ENCODE assay signal across 13 cellular contexts in genomic region chr6:33198159-33198852, GRCh38. TPM values are rescaled to one million over a fixed set of nuclear protein-coding genes. Genes with fewer than 3 reads are reported as not detected.
DNase-seq lines count a peak whose midpoint lies in the region; ATAC-seq and TF ChIP-seq lines count a peak whose summit lies in the region.
"Had no signal": no experiment of that assay in that cellular context is flagged by ENCODE, and none has a peak within 500 bp of the region (broad histone marks: within the 10 kb centered on the region; RNA-seq: fewer than 3 reads in every experiment).

No MANE protein-coding gene starts in this region.

- DNase-seq in MCF 10A (ENCODE audit: unreplicated experiment), result no peak
- no peak for DNase-seq in breast epithelium (ENCODE audit: low spot score in 2 of 2)
- no peak for DNase-seq in activated CD8-positive, alpha-beta T cell treated with anti-CD3 and anti-CD28 coated beads, Interleukin-2, amount 10 ng/mL, durations not matched to agents 7 days and 5 days
- DNase-seq in upper lobe of right lung, result peak; percentile 54
- DNase-seq in testis, result no peak
- no peak for DNase-seq in NCI-H1694 (lab: John Stamatoyannopoulos, UW)
- DNase-seq: activated effector memory CD4-positive, alpha-beta T cell treated with Interleukin-2 at 50 U/mL for 16 hours; effector CD4-positive, alpha-beta T cell; NCI-H1092 treated with DMSO at 0.1 percent for 48 hours; stimulated activated CD4-positive, alpha-beta T cell treated with anti-CD3 and anti-CD28 coated beads, Interleukin-12 subunit alpha, Interleukin-12 subunit beta, amount 100 ng/mL, for 4 hours had no signal

- WGBS in liver, result 51% methylated on average over 6 of the region's 6 CpGs
- 64 to 72% methylated on average over 6 of the region's 6 CpGs for WGBS in testis, 2 donors

- H3K4me3 ChIP-seq in breast epithelium (peak overlapping the region in 1 of 3 donors; percentile 5), liver (ENCODE audit: low read depth in 1 of 3, low read length in 3 of 3) (no peak overlapping the region), upper lobe of right lung (no peak overlapping the region), testis (no peak overlapping the region)

- H3K9me3 ChIP-seq in breast epithelium (no peaks in the 10 kb centered on the region), liver (ENCODE audit: control insufficient read depth in 4 of 4, low read length in 3 of 4) (no peaks in the 10 kb centered on the region), upper lobe of right lung (no peaks in the 10 kb centered on the region), testis (no peaks in the 10 kb centered on the region)

- no peak for TF ChIP-seq RAD21 in liver (IDR thresholded peaks at IDR 0.05)

- no peaks in the 10 kb centered on the region for H3K27me3 Mint-ChIP-seq in MCF 10A (ENCODE audit: insufficient read depth, unreplicated experiment)
- no peaks in the 10 kb centered on the region for H3K27me3 Mint-ChIP-seq in activated CD8-positive, alpha-beta T cell treated with anti-CD3 and anti-CD28 coated beads, Interleukin-2, amount 10 ng/mL, durations not matched to agents 7 days and 5 days (ENCODE audit: low read depth)

- peaks cover 58% of the 10 kb centered on the region for H3K36me3 Mint-ChIP-seq in MCF 10A (ENCODE audit: insufficient read depth, unreplicated experiment)
- H3K36me3 Mint-ChIP-seq in activated CD8-positive, alpha-beta T cell treated with anti-CD3 and anti-CD28 coated beads, Interleukin-2, amount 10 ng/mL, durations not matched to agents 7 days and 5 days (ENCODE audit: low read depth), result peaks cover 61% of the 10 kb centered on the region

- CTCF ChIA-PET in MCF 10A (lab: Yijun Ruan, JAX), result interaction anchor here (0.8 to 1.6 kb wide), 11 partner anchors 11 to 84 kb away, joined by 3 to 8 read pairs (median 4); no protein-coding TSS in a partner anchor
- CTCF ChIA-PET in activated CD8-positive, alpha-beta T cell treated with anti-CD3 and anti-CD28 coated beads, Interleukin-2, amount 10 ng/mL, durations not matched to agents 7 days and 5 days (lab: Charles Lee), result interaction anchor here (0.8 to 4.8 kb wide), 18 partner anchors 9 to 220 kb away, joined by 3 to 52 read pairs (median 7); partner anchors contain the start of genes CUTA, RING1, RPS18 and VPS52

- TF ChIP-seq CTCF in MCF 10A (IDR thresholded peaks at IDR 0.05; ENCODE audit: unreplicated experiment), result no peak
- TF ChIP-seq CTCF in breast epithelium (IDR thresholded peaks at IDR 0.05), result no peak
- no peak for TF ChIP-seq CTCF in liver (IDR thresholded peaks at IDR 0.05; ENCODE audit: low read depth, low read length, missing input control)
- TF ChIP-seq CTCF in upper lobe of right lung (IDR thresholded peaks at IDR 0.05), result no peak
- TF ChIP-seq CTCF in testis (IDR thresholded peaks at IDR 0.05), result no peak

- no peak for ATAC-seq in activated CD8-positive, alpha-beta T cell treated with anti-CD3 and anti-CD28 coated beads, Interleukin-2, amount 10 ng/mL, durations not matched to agents 7 days and 5 days
- ATAC-seq in upper lobe of right lung (no peak), GM18520 (IDR thresholded peaks at IDR 0.05; ENCODE audit: unreplicated experiment) (no peak)

- intact Hi-C loops in MCF 10A (cut with micrococcal nuclease) (no loop called here), breast epithelium (cut with DNase I; ENCODE audit: low total_unique reads) (no loop called here), upper lobe of right lung (cut with DNase I) (no loop called here), testis (cut with DNase I; ENCODE audit: low total_unique reads) (no loop called here)

- H3K4me1 Mint-ChIP-seq in MCF 10A (ENCODE audit: insufficient read depth, unreplicated experiment), result peaks cover 43% of the 10 kb centered on the region
- H3K4me1 Mint-ChIP-seq in activated CD8-positive, alpha-beta T cell treated with anti-CD3 and anti-CD28 coated beads, Interleukin-2, amount 10 ng/mL, durations not matched to agents 7 days and 5 days (ENCODE audit: low read depth), result peaks cover 51% of the 10 kb centered on the region

- no peak overlapping the region for H3K9ac ChIP-seq in liver (ENCODE audit: low read depth in 1 of 2, low read length in 2 of 2)

- TF ChIP-seq POLR2A in breast epithelium (IDR thresholded peaks at IDR 0.05) (no peak), testis (IDR thresholded peaks at IDR 0.05) (no peak)

- H3K27ac Mint-ChIP-seq in MCF 10A (ENCODE audit: low read depth, unreplicated experiment), result peak overlapping the region; percentile 100
- H3K27ac Mint-ChIP-seq in activated CD8-positive, alpha-beta T cell treated with anti-CD3 and anti-CD28 coated beads, Interleukin-2, amount 10 ng/mL, durations not matched to agents 7 days and 5 days, result peak overlapping the region; percentile 69

- H3K36me3 ChIP-seq in breast epithelium (no peaks in the 10 kb centered on the region), liver (ENCODE audit: control insufficient read depth in 4 of 4, insufficient read depth in 3 of 4, low read depth in 1 of 4, low read length in 3 of 4) (peaks cover 3 to 44% (median 34%) of the 10 kb centered on the region in 4 donors), upper lobe of right lung (peaks cover 49% of the 10 kb centered on the region), testis (ENCODE audit: low read depth, missing control alignments) (no peaks in the 10 kb centered on the region)

- POLR2A ChIA-PET in MCF 10A (lab: Yijun Ruan, JAX), result interaction anchor here (0.6 to 2.4 kb wide), 5 partner anchors 37 to 235 kb away, joined by 3 to 11 read pairs (median 7); partner anchors contain the start of genes RPS18 and VPS52
- POLR2A ChIA-PET in activated CD8-positive, alpha-beta T cell treated with anti-CD3 and anti-CD28 coated beads, Interleukin-2, amount 10 ng/mL, durations not matched to agents 7 days and 5 days (lab: Charles Lee), result interaction anchor here (2.7 kb wide), 1 partner anchor 10 kb away, joined by 17 read pairs; the partner anchor contains the start of gene RING1

- TSS peak; percentile 10 for BruUV-seq in MCF 10A (replicated peaks; lab: Mats Ljungman, UMichigan)

- H3K4me3 Mint-ChIP-seq in MCF 10A (ENCODE audit: unreplicated experiment), result peak overlapping the region; percentile 98
- peak overlapping the region; percentile 100 for H3K4me3 Mint-ChIP-seq in activated CD8-positive, alpha-beta T cell treated with anti-CD3 and anti-CD28 coated beads, Interleukin-2, amount 10 ng/mL, durations not matched to agents 7 days and 5 days

- H3K27me3 ChIP-seq in breast epithelium (no peaks in the 10 kb centered on the region), liver (ENCODE audit: control insufficient read depth in 4 of 4, insufficient read depth in 4 of 4, low read length in 3 of 4) (no peaks in the 10 kb centered on the region), upper lobe of right lung (no peaks in the 10 kb centered on the region), testis (no peaks in the 10 kb centered on the region)

- H3K27ac ChIP-seq in breast epithelium, result peak overlapping the region in 1 of 2 donors; percentile 30
- peak overlapping the region in 1 of 2 donors; percentile 15 for H3K27ac ChIP-seq in liver (ENCODE audit: low read depth in 1 of 2, low read length in 2 of 2)
- no peak overlapping the region for H3K27ac ChIP-seq in upper lobe of right lung
- H3K27ac ChIP-seq in testis, result no peak overlapping the region
- H3K27ac ChIP-seq: HL-60 had no signal

- H3K4me1 ChIP-seq in breast epithelium (peaks cover 10 to 21% of the 10 kb centered on the region in 2 donors), liver (ENCODE audit: control insufficient read depth in 4 of 4, insufficient read depth in 4 of 4, low read length in 3 of 4) (peaks cover 8 to 65% (median 53%) of the 10 kb centered on the region in 4 donors), upper lobe of right lung (peaks cover 38% of the 10 kb centered on the region), testis (peaks cover 32% of the 10 kb centered on the region)

- H3K9me3 Mint-ChIP-seq in MCF 10A (ENCODE audit: unreplicated experiment), result no peaks in the 10 kb centered on the region
- H3K9me3 Mint-ChIP-seq in activated CD8-positive, alpha-beta T cell treated with anti-CD3 and anti-CD28 coated beads, Interleukin-2, amount 10 ng/mL, durations not matched to agents 7 days and 5 days (ENCODE audit: insufficient read depth), result no peaks in the 10 kb centered on the region

RNA-seq across cellular contexts. Expression of gene RXRB, which starts 2.2 kb away (rescaled TPM):
- 29.6 and 35.1 TPM in 2 replicates for total RNA-seq in MCF 10A (2022)
- total RNA-seq in breast epithelium, result 10 to 100 TPM; 27.4 to 39.1 (median 27.5) TPM
- total RNA-seq in activated CD8-positive, alpha-beta T cell treated with anti-CD3 and anti-CD28 coated beads, Interleukin-2, amount 10 ng/mL, durations not matched to agents 7 days and 5 days, result 10 to 100 TPM; 33.5 to 34.5 TPM
- 10 to 100 TPM in 1 of 2 donors, 1 to 10 TPM in 1; 9.5 to 19.4 TPM for total RNA-seq in liver
- 10 to 100 TPM in 1 of 2 donors, 1 to 10 TPM in 1; 7.7 to 13.9 TPM for polyA plus RNA-seq in liver
- 46.6 TPM for total RNA-seq in upper lobe of right lung
- total RNA-seq in testis, result 10 to 100 TPM; 42.9 to 47.3 TPM
- 45.2 TPM for polyA plus RNA-seq in testis (ENCODE audit: insufficient read depth, low read depth, low replicate concordance)

RNA-seq across cellular contexts. Expression of gene SLC39A7, which starts 2.4 kb away (rescaled TPM):
- total RNA-seq in MCF 10A (2022) (118 and 187 TPM in 2 replicates), breast epithelium (10 to 100 TPM; 55.0 to 79.3 (median 74.1) TPM), liver (100 to 1,000 TPM in 1 of 2 donors, 10 to 100 TPM in 1; 45.0 to 112 TPM), upper lobe of right lung (89.1 TPM), testis (10 to 100 TPM; 79.1 to 85.7 TPM)
- total RNA-seq in activated CD8-positive, alpha-beta T cell treated with anti-CD3 and anti-CD28 coated beads, Interleukin-2, amount 10 ng/mL, durations not matched to agents 7 days and 5 days, result 10 to 100 TPM; 45.6 to 50.8 TPM
- polyA plus RNA-seq in liver (10 to 100 TPM in 1 of 2 donors, 1 to 10 TPM in 1; 8.9 to 97.3 TPM), testis (ENCODE audit: insufficient read depth, low read depth, low replicate concordance) (87.7 TPM)

RNA-seq across cellular contexts. Expression of gene COL11A2, which starts 6.0 kb away (rescaled TPM):
- total RNA-seq in MCF 10A (2022) (0.91 and 1.5 TPM in 2 replicates), breast epithelium (1 to 10 TPM in 1 of 3 donors, under 1 TPM in 2; 0.32 to 1.0 (median 0.98) TPM), liver (under 1 TPM; 0.19 to 0.59 TPM), upper lobe of right lung (1.2 TPM), testis (1 to 10 TPM; 8.6 to 8.8 TPM)
- under 1 TPM; 0.71 to 0.83 TPM for total RNA-seq in activated CD8-positive, alpha-beta T cell treated with anti-CD3 and anti-CD28 coated beads, Interleukin-2, amount 10 ng/mL, durations not matched to agents 7 days and 5 days
- polyA plus RNA-seq in liver (under 1 TPM; 0.15 to 0.36 TPM), testis (ENCODE audit: insufficient read depth, low read depth, low replicate concordance) (8.2 TPM)

RNA-seq across cellular contexts. Expression of gene HSD17B8, which starts 6.1 kb away (rescaled TPM):
- total RNA-seq in MCF 10A (2022), result 26.4 and 26.6 TPM in 2 replicates
- total RNA-seq in breast epithelium, result 10 to 100 TPM; 17.0 to 33.8 (median 18.4) TPM
- 10 to 100 TPM; 13.9 to 14.1 TPM for total RNA-seq in activated CD8-positive, alpha-beta T cell treated with anti-CD3 and anti-CD28 coated beads, Interleukin-2, amount 10 ng/mL, durations not matched to agents 7 days and 5 days
- total RNA-seq in liver, result 10 to 100 TPM; 24.5 to 31.2 TPM
- polyA plus RNA-seq in liver, result 10 to 100 TPM; 43.7 to 52.3 TPM
- total RNA-seq in upper lobe of right lung, result 14.7 TPM
- 10 to 100 TPM; 25.4 to 26.3 TPM for total RNA-seq in testis
- polyA plus RNA-seq in testis (ENCODE audit: insufficient read depth, low read depth, low replicate concordance), result 11.2 TPM

RNA-seq across cellular contexts. Expression of gene RING1, which starts 10.0 kb away (rescaled TPM):
- 45.4 and 48.3 TPM in 2 replicates for total RNA-seq in MCF 10A (2022)
- total RNA-seq in breast epithelium, result 10 to 100 TPM; 11.8 to 20.6 (median 19.5) TPM
- total RNA-seq in activated CD8-positive, alpha-beta T cell treated with anti-CD3 and anti-CD28 coated beads, Interleukin-2, amount 10 ng/mL, durations not matched to agents 7 days and 5 days, result 10 to 100 TPM; 39.8 to 44.6 TPM
- 10 to 100 TPM; 11.5 to 19.7 TPM for total RNA-seq in liver
- polyA plus RNA-seq in liver, result 10 to 100 TPM in 1 of 2 donors, 1 to 10 TPM in 1; 4.4 to 18.4 TPM
- total RNA-seq in upper lobe of right lung, result 42.0 TPM
- total RNA-seq in testis, result 10 to 100 TPM; 36.2 to 38.0 TPM
- polyA plus RNA-seq in testis (ENCODE audit: insufficient read depth, low read depth, low replicate concordance), result 60.2 TPM
